In genomic region chr19:51417107-51417806, GRCh38 we compare ENCODE assay signal across 1 cellular context.
TF ChIP-seq lines count a peak whose summit lies in the region.

Gene SIGLEC10, minus strand, starts transcription at chr19:51417642. Its CDS starts 61 bp downstream, at chr19:51417581.

TF ChIP-seq in GM12878, 131 proteins besides CTCF, POLR2A, EP300 and RAD21 (continued from another document and continues in another):
- TF ChIP-seq ZBTB11 (CRISPR knock-in tag; IDR thresholded peaks at IDR 0.05) (no peak), SUZ12 (IDR thresholded peaks at IDR 0.05; ENCODE audit: unreplicated experiment) (no peak), RBBP5 (conservative IDR thresholded peaks at IDR 0.05) (no peak), ZSCAN29 (IDR thresholded peaks at IDR 0.05) (no peak), CREM (IDR thresholded peaks at IDR 0.05; ENCODE audit: low read depth) (peak; percentile 51; the same call in 1 of the 2 replicates), PAX8 (IDR thresholded peaks at IDR 0.05) (no peak), SIX5 (IDR thresholded peaks at IDR 0.05; ENCODE audit: low read depth, low read length, severe bottlenecking) (no peak), ZZZ3 (IDR thresholded peaks at IDR 0.05; ENCODE audit: control insufficient read depth, insufficient read length, low read depth) (no peak), TBL1XR1 (IDR thresholded peaks at IDR 0.05; ENCODE audit: low read depth, low read length) (no peak), EGR1 (IDR thresholded peaks at IDR 0.05; ENCODE audit: borderline replicate concordance in 1 of 2, low read depth in 2 of 2, low read length in 2 of 2) (no peak), GABPA (IDR thresholded peaks at IDR 0.05; ENCODE audit: low read depth) (no peak), MXI1 (IDR thresholded peaks at IDR 0.05; ENCODE audit: low read depth, low read length) (no peak), BRCA1 (IDR thresholded peaks at IDR 0.05; ENCODE audit: low read depth, low read length) (no peak), SRF (IDR thresholded peaks at IDR 0.05; ENCODE audit: low read depth in 2 of 2, low read length in 2 of 2) (no peak), BCL3 (IDR thresholded peaks at IDR 0.05; ENCODE audit: borderline replicate concordance, insufficient read depth, low read depth, low read length, poor library complexity, severe bottlenecking) (no peak), TCF12 (IDR thresholded peaks at IDR 0.05; ENCODE audit: low read depth, low read length) (no peak), ESRRA (IDR thresholded peaks at IDR 0.05; ENCODE audit: low read length) (no peak), RFX5 (IDR thresholded peaks at IDR 0.05; ENCODE audit: low read depth, low read length) (no peak), CBX5 (IDR thresholded peaks at IDR 0.05; ENCODE audit: low read depth) (no peak), HSF1 (IDR thresholded peaks at IDR 0.05; ENCODE audit: low read depth, low read length) (no peak), ZBTB33 (IDR thresholded peaks at IDR 0.05) (no peak), NKRF (conservative IDR thresholded peaks at IDR 0.05) (no peak), MAX (IDR thresholded peaks at IDR 0.05; ENCODE audit: low read depth, low read length) (no peak), NFXL1 (IDR thresholded peaks at IDR 0.05; ENCODE audit: borderline replicate concordance) (no peak), IRF5 (IDR thresholded peaks at IDR 0.05; ENCODE audit: borderline replicate concordance) (no peak), NRF1 (conservative IDR thresholded peaks at IDR 0.05; ENCODE audit: low read depth, low read length) (no peak), CUX1 (IDR thresholded peaks at IDR 0.05; ENCODE audit: insufficient replicate concordance, low read depth, low read length) (no peak), KDM1A (IDR thresholded peaks at IDR 0.05; ENCODE audit: borderline replicate concordance) (no peak), EZH2 (IDR thresholded peaks at IDR 0.05; ENCODE audit: borderline replicate concordance, control insufficient read depth, low read depth, low read length) (no peak), SIN3A (IDR thresholded peaks at IDR 0.05; ENCODE audit: low read depth, low read length) (no peak), CHD4 (IDR thresholded peaks at IDR 0.05) (no peak), RELA (IDR thresholded peaks at IDR 0.05; ENCODE audit: borderline replicate concordance, partially characterized antibody) (no peak), STAT3 (IDR thresholded peaks at IDR 0.05; ENCODE audit: low read depth, low read length) (no peak), JUNB (IDR thresholded peaks at IDR 0.05) (peak; percentile 33), ZNF384 (IDR thresholded peaks at IDR 0.05; ENCODE audit: borderline replicate concordance, low read depth, low read length) (no peak), ASH2L (IDR thresholded peaks at IDR 0.05; ENCODE audit: borderline replicate concordance, low read depth) (no peak), IRF3 (IDR thresholded peaks at IDR 0.05) (no peak), FOXK2 (IDR thresholded peaks at IDR 0.05) (no peak), WRNIP1 (IDR thresholded peaks at IDR 0.05; ENCODE audit: borderline replicate concordance, low read depth, low read length) (no peak), YY1 (IDR thresholded peaks at IDR 0.05; ENCODE audit: low read depth, low read length) (0 out of 2 replicates have a peak, but pooled peaks have one; percentile 11), ZBED1 (IDR thresholded peaks at IDR 0.05; ENCODE audit: borderline replicate concordance) (peak; percentile 51; the same call in 1 of the 2 replicates), KAT2A (conservative IDR thresholded peaks at IDR 0.05; ENCODE audit: control insufficient read depth, low read depth, low read length) (no peak), SREBF2 (IDR thresholded peaks at IDR 0.05; ENCODE audit: low read length) (no peak)
